In the genomic region with DNA sequence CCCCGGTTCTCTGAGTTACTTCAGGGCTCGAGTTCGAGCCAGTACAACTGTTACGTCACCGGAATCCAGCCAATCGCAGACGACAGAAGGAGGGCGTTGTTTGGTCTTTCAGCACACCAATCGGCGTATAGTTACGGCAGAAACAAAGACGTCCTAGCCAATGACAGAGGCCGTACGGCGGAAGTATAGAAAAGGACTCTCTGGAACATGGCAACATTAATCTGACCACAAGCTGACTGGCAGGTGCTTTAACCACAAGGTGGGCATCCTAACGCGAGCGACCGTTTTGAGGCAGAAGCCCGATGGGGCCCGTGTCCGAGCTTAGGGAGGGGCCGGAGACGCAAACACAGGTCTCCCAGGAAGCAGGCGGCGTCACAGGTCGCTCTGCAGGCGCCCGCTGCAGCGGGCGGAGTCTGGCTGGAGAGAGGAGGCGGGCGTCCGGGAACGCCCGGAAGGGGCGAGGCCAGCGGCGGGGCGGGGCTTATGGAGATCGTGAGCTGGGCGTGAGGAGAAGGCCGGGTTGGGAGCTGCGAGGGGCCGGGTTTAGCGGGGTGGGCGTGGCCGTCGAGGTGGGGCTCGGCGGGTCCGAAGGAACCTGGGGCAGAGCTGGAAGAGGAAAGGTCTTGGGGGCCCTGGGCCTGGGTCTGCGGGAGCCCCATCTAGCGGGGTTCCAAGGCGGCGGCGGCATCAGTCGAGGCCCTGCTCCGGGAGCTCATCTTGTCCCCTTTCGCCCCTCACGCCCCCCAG, we compare ENCODE assay signal across 1 cellular context.
TF ChIP-seq lines count a peak whose summit lies in the region.

TSS of gene MOSPD3 (plus strand) at position 558 of the 747 bp plus-strand sequence. CDS start 252 bp downstream, outside the sequence.

TF ChIP-seq in K562, 482 proteins besides CTCF, POLR2A, EP300 and RAD21 (continued from another document and continues in another):
- TF ChIP-seq, protein P1, sequence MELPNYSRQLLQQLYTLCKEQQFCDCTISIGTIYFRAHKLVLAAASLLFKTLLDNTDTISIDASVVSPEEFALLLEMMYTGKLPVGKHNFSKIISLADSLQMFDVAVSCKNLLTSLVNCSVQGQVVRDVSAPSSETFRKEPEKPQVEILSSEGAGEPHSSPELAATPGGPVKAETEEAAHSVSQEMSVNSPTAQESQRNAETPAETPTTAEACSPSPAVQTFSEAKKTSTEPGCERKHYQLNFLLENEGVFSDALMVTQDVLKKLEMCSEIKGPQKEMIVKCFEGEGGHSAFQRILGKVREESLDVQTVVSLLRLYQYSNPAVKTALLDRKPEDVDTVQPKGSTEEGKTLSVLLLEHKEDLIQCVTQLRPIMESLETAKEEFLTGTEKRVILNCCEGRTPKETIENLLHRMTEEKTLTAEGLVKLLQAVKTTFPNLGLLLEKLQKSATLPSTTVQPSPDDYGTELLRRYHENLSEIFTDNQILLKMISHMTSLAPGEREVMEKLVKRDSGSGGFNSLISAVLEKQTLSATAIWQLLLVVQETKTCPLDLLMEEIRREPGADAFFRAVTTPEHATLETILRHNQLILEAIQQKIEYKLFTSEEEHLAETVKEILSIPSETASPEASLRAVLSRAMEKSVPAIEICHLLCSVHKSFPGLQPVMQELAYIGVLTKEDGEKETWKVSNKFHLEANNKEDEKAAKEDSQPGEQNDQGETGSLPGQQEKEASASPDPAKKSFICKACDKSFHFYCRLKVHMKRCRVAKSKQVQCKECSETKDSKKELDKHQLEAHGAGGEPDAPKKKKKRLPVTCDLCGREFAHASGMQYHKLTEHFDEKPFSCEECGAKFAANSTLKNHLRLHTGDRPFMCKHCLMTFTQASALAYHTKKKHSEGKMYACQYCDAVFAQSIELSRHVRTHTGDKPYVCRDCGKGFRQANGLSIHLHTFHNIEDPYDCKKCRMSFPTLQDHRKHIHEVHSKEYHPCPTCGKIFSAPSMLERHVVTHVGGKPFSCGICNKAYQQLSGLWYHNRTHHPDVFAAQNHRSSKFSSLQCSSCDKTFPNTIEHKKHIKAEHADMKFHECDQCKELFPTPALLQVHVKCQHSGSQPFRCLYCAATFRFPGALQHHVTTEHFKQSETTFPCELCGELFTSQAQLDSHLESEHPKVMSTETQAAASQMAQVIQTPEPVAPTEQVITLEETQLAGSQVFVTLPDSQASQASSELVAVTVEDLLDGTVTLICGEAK (IDR thresholded peaks at IDR 0.05): peak; percentile 84
- TF ChIP-seq, protein P1 (CRISPR knock-in tag; IDR thresholded peaks at IDR 0.05): no peak
- peak; percentile 20 to 94; a peak in 3 of 4 replicates for TF ChIP-seq SRF (CRISPR knock-in tag; IDR thresholded peaks at IDR 0.05)
- 0 out of 2 replicates have a peak, but pooled peaks have one; percentile 34 for TF ChIP-seq KLF13 (tag; IDR thresholded peaks at IDR 0.05; ENCODE audit: borderline replicate concordance, low read depth)
- TF ChIP-seq SUPT5H (IDR thresholded peaks at IDR 0.05): peak; percentile 93
- TF ChIP-seq CHD2 (IDR thresholded peaks at IDR 0.05; ENCODE audit: low read depth, low read length): peak; percentile 59; the same call in 1 of the 2 replicates
- TF ChIP-seq FIP1L1 (IDR thresholded peaks at IDR 0.05; ENCODE audit: low read depth, low read length, poor library complexity, severe bottlenecking): peak; percentile 51
- TF ChIP-seq POLR2AphosphoS5 (IDR thresholded peaks at IDR 0.05; ENCODE audit: control insufficient read depth, insufficient read depth, low read depth, low read length): peak; percentile 87
- peak; percentile 70 for TF ChIP-seq HMGN3 (IDR thresholded peaks at IDR 0.05; ENCODE audit: borderline replicate concordance, extremely low read depth, insufficient read length, low read depth, low read length)
- peak; percentile 93 for TF ChIP-seq SAP30 (IDR thresholded peaks at IDR 0.05; ENCODE audit: borderline replicate concordance, insufficient read depth, low read depth, low read length, poor library complexity, severe bottlenecking)
- no peak for TF ChIP-seq ZBTB11 (CRISPR knock-in tag; IDR thresholded peaks at IDR 0.05)
- 0 out of 2 replicates have a peak, but pooled peaks have one; percentile 1 for TF ChIP-seq AFF4 (CRISPR knock-in tag; IDR thresholded peaks at IDR 0.05)
- TF ChIP-seq HCFC1 (IDR thresholded peaks at IDR 0.05; ENCODE audit: low read depth, low read length): peak; percentile 41
- peak; percentile 89 for TF ChIP-seq GABPA (tag; conservative IDR thresholded peaks at IDR 0.05; ENCODE audit: low read depth)
- TF ChIP-seq CREB1 (IDR thresholded peaks at IDR 0.05): peak; percentile 72
- peak; percentile 88 for TF ChIP-seq CREB1 (CRISPR knock-in tag; IDR thresholded peaks at IDR 0.05)
- 0 out of 2 replicates have a peak, but pooled peaks have one; percentile 43 for TF ChIP-seq TARDBP (IDR thresholded peaks at IDR 0.05)
- TF ChIP-seq, protein P2, sequence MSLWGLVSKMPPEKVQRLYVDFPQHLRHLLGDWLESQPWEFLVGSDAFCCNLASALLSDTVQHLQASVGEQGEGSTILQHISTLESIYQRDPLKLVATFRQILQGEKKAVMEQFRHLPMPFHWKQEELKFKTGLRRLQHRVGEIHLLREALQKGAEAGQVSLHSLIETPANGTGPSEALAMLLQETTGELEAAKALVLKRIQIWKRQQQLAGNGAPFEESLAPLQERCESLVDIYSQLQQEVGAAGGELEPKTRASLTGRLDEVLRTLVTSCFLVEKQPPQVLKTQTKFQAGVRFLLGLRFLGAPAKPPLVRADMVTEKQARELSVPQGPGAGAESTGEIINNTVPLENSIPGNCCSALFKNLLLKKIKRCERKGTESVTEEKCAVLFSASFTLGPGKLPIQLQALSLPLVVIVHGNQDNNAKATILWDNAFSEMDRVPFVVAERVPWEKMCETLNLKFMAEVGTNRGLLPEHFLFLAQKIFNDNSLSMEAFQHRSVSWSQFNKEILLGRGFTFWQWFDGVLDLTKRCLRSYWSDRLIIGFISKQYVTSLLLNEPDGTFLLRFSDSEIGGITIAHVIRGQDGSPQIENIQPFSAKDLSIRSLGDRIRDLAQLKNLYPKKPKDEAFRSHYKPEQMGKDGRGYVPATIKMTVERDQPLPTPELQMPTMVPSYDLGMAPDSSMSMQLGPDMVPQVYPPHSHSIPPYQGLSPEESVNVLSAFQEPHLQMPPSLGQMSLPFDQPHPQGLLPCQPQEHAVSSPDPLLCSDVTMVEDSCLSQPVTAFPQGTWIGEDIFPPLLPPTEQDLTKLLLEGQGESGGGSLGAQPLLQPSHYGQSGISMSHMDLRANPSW (CRISPR knock-in tag; IDR thresholded peaks at IDR 0.05): peak; percentile 66; the same call in 1 of the 2 replicates
- TF ChIP-seq, protein P3, sequence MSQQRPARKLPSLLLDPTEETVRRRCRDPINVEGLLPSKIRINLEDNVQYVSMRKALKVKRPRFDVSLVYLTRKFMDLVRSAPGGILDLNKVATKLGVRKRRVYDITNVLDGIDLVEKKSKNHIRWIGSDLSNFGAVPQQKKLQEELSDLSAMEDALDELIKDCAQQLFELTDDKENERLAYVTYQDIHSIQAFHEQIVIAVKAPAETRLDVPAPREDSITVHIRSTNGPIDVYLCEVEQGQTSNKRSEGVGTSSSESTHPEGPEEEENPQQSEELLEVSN (IDR thresholded peaks at IDR 0.05; ENCODE audit: borderline replicate concordance in 1 of 2, extremely low read depth in 1 of 2, insufficient read depth in 1 of 2, insufficient read length in 1 of 2, low read depth in 1 of 2, low read length in 1 of 2, poor library complexity in 1 of 2, severe bottlenecking in 1 of 2): peak in 1 of 2 experiments; percentile 14
- TF ChIP-seq TEAD1 (CRISPR knock-in tag; IDR thresholded peaks at IDR 0.05): peak in 1 of 2 experiments; percentile 19; a peak in 1 of 4 replicates
- TF ChIP-seq FOSL1 (tag; conservative IDR thresholded peaks at IDR 0.05): peak; percentile 25; the same call in 1 of the 2 replicates
- peak in 2 of 3 experiments; percentile 45 to 55 for TF ChIP-seq YY1 (IDR thresholded peaks at IDR 0.05; ENCODE audit: borderline replicate concordance in 1 of 3, control insufficient read depth in 1 of 3, extremely low read depth in 1 of 3, insufficient read depth in 3 of 3, insufficient read length in 1 of 3, insufficient replicate concordance in 2 of 3, low read depth in 1 of 3, low read length in 2 of 3)
- no peak for TF ChIP-seq NR3C1 (CRISPR knock-in tag; IDR thresholded peaks at IDR 0.05)
- TF ChIP-seq NR4A1 (CRISPR knock-in tag; IDR thresholded peaks at IDR 0.05): 0 out of 2 replicates have a peak, but pooled peaks have one; percentile 53
- no peak for TF ChIP-seq NR4A1 (tag; IDR thresholded peaks at IDR 0.05)
- TF ChIP-seq, protein P4, sequence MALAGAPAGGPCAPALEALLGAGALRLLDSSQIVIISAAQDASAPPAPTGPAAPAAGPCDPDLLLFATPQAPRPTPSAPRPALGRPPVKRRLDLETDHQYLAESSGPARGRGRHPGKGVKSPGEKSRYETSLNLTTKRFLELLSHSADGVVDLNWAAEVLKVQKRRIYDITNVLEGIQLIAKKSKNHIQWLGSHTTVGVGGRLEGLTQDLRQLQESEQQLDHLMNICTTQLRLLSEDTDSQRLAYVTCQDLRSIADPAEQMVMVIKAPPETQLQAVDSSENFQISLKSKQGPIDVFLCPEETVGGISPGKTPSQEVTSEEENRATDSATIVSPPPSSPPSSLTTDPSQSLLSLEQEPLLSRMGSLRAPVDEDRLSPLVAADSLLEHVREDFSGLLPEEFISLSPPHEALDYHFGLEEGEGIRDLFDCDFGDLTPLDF (CRISPR knock-in tag; IDR thresholded peaks at IDR 0.05): peak; percentile 78; the same call in 1 of the 2 replicates
- TF ChIP-seq ASH1L (IDR thresholded peaks at IDR 0.05; ENCODE audit: borderline replicate concordance, low read depth, partially characterized antibody): peak; percentile 86
